ENCODE assay signal across 8 cellular contexts in genomic region chr4:82431026-82431745, GRCh38. TPM values are rescaled to one million over a fixed set of nuclear protein-coding genes. Genes with fewer than 3 reads are reported as not detected.
DNase-seq lines count a peak whose midpoint lies in the region; ATAC-seq, FAIRE-seq and TF ChIP-seq lines count a peak whose summit lies in the region.

No MANE protein-coding gene starts in this region.

- ATAC-seq in left ventricle myocardium superior, result no peak
- ATAC-seq in HG03196 (IDR thresholded peaks at IDR 0.05; ENCODE audit: unreplicated experiment), result no peak

- TF ChIP-seq POLR2A in sigmoid colon (IDR thresholded peaks at IDR 0.05) (no peak), H54 (IDR thresholded peaks at IDR 0.05; ENCODE audit: low read depth, low read length) (no peak)

- FAIRE-seq in H54 (lab: Jason Lieb, UNC), result no peak

- WGBS in sigmoid colon, 2 donors, result 3 to 5% methylated on average over 31 of the region's 31 CpGs

- TF ChIP-seq CTCF in 22Rv1 (IDR thresholded peaks at IDR 0.05), result no peak
- no peak for TF ChIP-seq CTCF in GM13977 (IDR thresholded peaks at IDR 0.05; ENCODE audit: extremely low read depth, insufficient read depth, missing control alignments)
- no peak for TF ChIP-seq CTCF in sigmoid colon (IDR thresholded peaks at IDR 0.05)

- no peak for TF ChIP-seq EP300 in sigmoid colon (IDR thresholded peaks at IDR 0.05)

- H3K27me3 Mint-ChIP-seq in activated naive CD4-positive, alpha-beta T cell treated with anti-CD3 and anti-CD28 coated beads for 36 hours (ENCODE audit: low read depth), result no peaks in the 10 kb centered on the region

- H3K36me3 Mint-ChIP-seq in activated naive CD4-positive, alpha-beta T cell treated with anti-CD3 and anti-CD28 coated beads for 36 hours (ENCODE audit: low read depth), result peaks cover 57% of the 10 kb centered on the region

- in situ Hi-C loops in GM13977 (cut with MboI; ENCODE audit: low pct_unique_long_range_greater_than_20kb, low sequenced_read_pairs, unreplicated experiment), result no loop called here

- CTCF ChIA-PET in activated naive CD4-positive, alpha-beta T cell treated with anti-CD3 and anti-CD28 coated beads for 36 hours (lab: Charles Lee), result interaction anchor here (0.6 to 1.5 kb wide), 4 partner anchors 20 to 432 kb away, joined by 3 to 6 read pairs (median 4); no protein-coding TSS in a partner anchor

- H3K9me3 ChIP-seq in sigmoid colon, result no peaks in the 10 kb centered on the region

- peak overlapping the region; percentile 93 for H3K4me3 Mint-ChIP-seq in activated naive CD4-positive, alpha-beta T cell treated with anti-CD3 and anti-CD28 coated beads for 36 hours

- H3K27me3 ChIP-seq in sigmoid colon, result no peaks in the 10 kb centered on the region

- DNase-seq in GM13977 (ENCODE audit: low spot score) (peak; percentile 31), NCI-H510A (lab: John Stamatoyannopoulos, UW) (peak; percentile 45), left ventricle myocardium superior (peak; percentile 40), sigmoid colon (no peak), H54 (ENCODE audit: insufficient read length, low spot score) (no peak)
- DNase-seq in activated naive CD4-positive, alpha-beta T cell treated with anti-CD3 and anti-CD28 coated beads for 36 hours, result peak; percentile 60

- H3K36me3 ChIP-seq in sigmoid colon, result peaks cover 0 to 14% (median 0%) of the 10 kb centered on the region in 4 donors

- intact Hi-C loops in activated naive CD4-positive, alpha-beta T cell treated with anti-CD3 and anti-CD28 coated beads for 36 hours (cut with micrococcal nuclease), result loop anchor here (2.0 to 10.0 kb wide), 5 partner anchors 460 to 1024 kb away; partner anchors contain the start of genes HELQ, RASGEF1B and SEC31A
- intact Hi-C loops in left ventricle myocardium superior (cut with micrococcal nuclease), result no loop called here
- intact Hi-C loops in sigmoid colon (cut with DNase I), result loop anchor here (2.0 kb wide), 1 partner anchor 146 kb away; no protein-coding TSS in a partner anchor

- peak overlapping the region; percentile 99 for H3K27ac Mint-ChIP-seq in activated naive CD4-positive, alpha-beta T cell treated with anti-CD3 and anti-CD28 coated beads for 36 hours

- peak overlapping the region; percentile 69 to 95 (median 88) for H3K4me3 ChIP-seq in sigmoid colon

- H3K4me1 Mint-ChIP-seq in activated naive CD4-positive, alpha-beta T cell treated with anti-CD3 and anti-CD28 coated beads for 36 hours (ENCODE audit: low read depth), result peaks cover 63% of the 10 kb centered on the region

- H3K9me3 Mint-ChIP-seq in activated naive CD4-positive, alpha-beta T cell treated with anti-CD3 and anti-CD28 coated beads for 36 hours, result no peaks in the 10 kb centered on the region

- H3K27ac ChIP-seq in 22Rv1 (peak overlapping the region; percentile 99), sigmoid colon (peak overlapping the region; percentile 93 to 97 (median 95))

- H3K4me1 ChIP-seq in sigmoid colon, result peaks cover 0 to 36% (median 35%) of the 10 kb centered on the region in 4 donors

RNA-seq across cellular contexts. Expression of gene ENOPH1, which starts 0.8 kb away (rescaled TPM):
- total RNA-seq in activated naive CD4-positive, alpha-beta T cell treated with anti-CD3 and anti-CD28 coated beads for 36 hours, result 10 to 100 TPM; 55.1 to 56.3 TPM
- total RNA-seq in left ventricle myocardium superior, result 14.5 TPM
- 10 to 100 TPM; 15.5 to 21.8 (median 18.9) TPM for total RNA-seq in sigmoid colon
- polyA plus RNA-seq in sigmoid colon, result 10 to 100 TPM; 22.2 to 31.9 (median 26.4) TPM

RNA-seq across cellular contexts. Expression of gene HNRNPDL, which starts 0.9 kb away (rescaled TPM):
- total RNA-seq in activated naive CD4-positive, alpha-beta T cell treated with anti-CD3 and anti-CD28 coated beads for 36 hours, result 100 to 1,000 TPM; 256 to 267 TPM
- total RNA-seq in left ventricle myocardium superior (120 TPM), sigmoid colon (100 to 1,000 TPM; 157 to 253 (median 194) TPM)
- 100 to 1,000 TPM in 2 of 3 donors, 10 to 100 TPM in 1; 70.5 to 187 (median 129) TPM for polyA plus RNA-seq in sigmoid colon

RNA-seq across cellular contexts. Expression of gene HNRNPD, which starts 57.4 kb away (rescaled TPM):
- total RNA-seq in activated naive CD4-positive, alpha-beta T cell treated with anti-CD3 and anti-CD28 coated beads for 36 hours, result 100 to 1,000 TPM; 340 to 367 TPM
- 113 TPM for total RNA-seq in left ventricle myocardium superior
- 100 to 1,000 TPM in 1 of 4 donors, 10 to 100 TPM in 3; 64.6 to 124 (median 78.0) TPM for total RNA-seq in sigmoid colon
- polyA plus RNA-seq in sigmoid colon, result 100 to 1,000 TPM in 1 of 3 donors, 10 to 100 TPM in 2; 80.9 to 193 (median 94.3) TPM

Comparison
In these comparisons a context has a peak if more than half of its experiments do, and no peak if none do; other contexts are left out.
1. DNase-seq: peak in GM13977 (single experiment), NCI-H510A (single experiment), activated naive CD4-positive, alpha-beta T cell treated with anti-CD3 and anti-CD28 coated beads for 36 hours (single experiment) and left ventricle myocardium superior (single experiment); none in sigmoid colon (single experiment) and H54 (single experiment).